ENCODE assay signal across 24 cellular contexts in the genomic region with DNA sequence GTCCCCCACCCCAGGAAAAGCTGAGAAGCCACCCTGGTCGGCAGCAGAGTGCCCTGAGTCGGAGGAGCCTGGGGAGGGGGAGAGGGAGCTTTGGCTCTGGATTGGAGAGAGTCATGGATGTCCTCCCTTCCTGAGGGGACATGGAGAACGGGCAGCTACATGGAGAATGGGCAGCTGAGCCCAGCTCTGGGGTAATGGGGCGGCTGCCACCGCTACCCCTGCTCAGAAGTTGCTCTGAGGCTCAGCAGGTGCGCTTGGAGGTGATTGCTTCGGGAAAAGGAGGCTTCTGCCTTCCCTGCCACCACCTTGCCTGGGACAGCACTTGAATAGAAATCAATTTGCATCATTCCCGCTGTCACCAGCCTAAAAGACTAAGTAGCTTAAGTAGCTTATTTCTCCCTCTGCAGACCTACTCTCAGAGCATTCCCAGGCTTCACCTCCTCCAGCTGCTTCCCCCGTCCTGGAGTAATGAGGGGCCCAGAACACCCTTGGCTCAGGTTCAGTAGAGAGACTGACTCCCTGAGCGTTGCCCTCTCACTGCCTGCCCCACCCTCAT. TPM values are rescaled to one million over a fixed set of nuclear protein-coding genes. Genes with fewer than 3 reads are reported as not detected.
A peak's percentile ranks its signal among the peaks of the same experiment; 100 is the strongest.
DNase-seq lines count a peak whose midpoint lies in the region; ATAC-seq and TF ChIP-seq lines count a peak whose summit lies in the region.
"Had no signal": no experiment of that assay in that cellular context is flagged by ENCODE, and none has a peak within 500 bp of the region (broad histone marks: within the 10 kb centered on the region; RNA-seq: fewer than 3 reads in every experiment).

No MANE protein-coding gene starts in this region.

- no peaks in the 10 kb centered on the region for H3K36me3 ChIP-seq in neuronal stem cell (replicated peaks in 1 of 2; ENCODE audit: control insufficient read depth in 2 of 2, insufficient read depth in 2 of 2, low read length in 2 of 2)
- H3K36me3 ChIP-seq in thyroid gland: no peaks in the 10 kb centered on the region

- H4K8ac ChIP-seq in neuronal stem cell (ENCODE audit: low read depth, low read length): no peak overlapping the region

- CTCF ChIA-PET in WTC11 (lab: Charles Lee): interaction anchor here (1.4 to 4.1 kb wide), 3 partner anchors 8 to 85 kb away, joined by 5 to 24 read pairs (median 17); a partner anchor contains a TSS

- peak; percentile 9 for DNase-seq in activated T-cell treated with anti-CD3 and anti-CD28 coated beads, Interleukin-2, amount 50 U/mL, for 24 hours
- no peak for DNase-seq in activated T-cell treated with anti-CD3 and anti-CD28 coated beads, Interleukin-2, amount 50 U/mL, for 48 hours
- DNase-seq in WTC11 (ENCODE audit: low spot score) (peak; percentile 15), neuronal stem cell (ENCODE audit: low spot score) (no peak), left lobe of liver (ENCODE audit: low spot score) (no peak), thyroid gland (no peak), T-helper 2 cell (no peak)
- DNase-seq: 8988T; Caco-2; CD4-positive, CD25-positive, alpha-beta regulatory T cell; GF-D8; GM23248; MV-4-11; NCI-H1417 treated with DMSO at 0.1 percent for 48 hours; NCI-H187 treated with DMSO at 0.1 percent for 48 hours; NCI-H2171 treated with DMSO at 0.1 percent for 48 hours; NCI-H446; OCI-M1; SHP77 had no signal

- H3K4me3 Mint-ChIP-seq in activated T-cell treated with anti-CD3 and anti-CD28 coated beads, Interleukin-2, amount 50 U/mL, for 24 hours: no peak overlapping the region
- H3K4me3 Mint-ChIP-seq in WTC11: no peak overlapping the region; the same call in 1 of the 2 replicates
- H3K4me3 Mint-ChIP-seq: B cell; CD4-positive, CD25-positive, alpha-beta regulatory T cell had no signal

- H3K18ac ChIP-seq in neuronal stem cell (ENCODE audit: low read length): peak overlapping the region; percentile 69

- no peaks in the 10 kb centered on the region for H3K4me1 Mint-ChIP-seq in activated T-cell treated with anti-CD3 and anti-CD28 coated beads, Interleukin-2, amount 50 U/mL, for 24 hours (ENCODE audit: low read depth)
- H3K4me1 Mint-ChIP-seq in WTC11: peaks cover 23% of the 10 kb centered on the region
- H3K4me1 Mint-ChIP-seq: B cell; CD4-positive, CD25-positive, alpha-beta regulatory T cell had no signal

- peaks cover 0 to 14% of the 10 kb centered on the region in 2 donors for H3K4me1 ChIP-seq in neuronal stem cell (ENCODE audit: control insufficient read depth in 2 of 2, insufficient read depth in 1 of 2, low read depth in 1 of 2, low read length in 2 of 2)
- H3K4me1 ChIP-seq in thyroid gland: no peaks in the 10 kb centered on the region

- peak overlapping the region; percentile 10 for H2AK5ac ChIP-seq in neuronal stem cell (ENCODE audit: low read depth, low read length)

- no peak overlapping the region for H2BK5ac ChIP-seq in neuronal stem cell (ENCODE audit: low read length)

- H3K9me3 Mint-ChIP-seq in activated T-cell treated with anti-CD3 and anti-CD28 coated beads, Interleukin-2, amount 50 U/mL, for 24 hours: no peaks in the 10 kb centered on the region
- H3K9me3 Mint-ChIP-seq in WTC11: no peaks in the 10 kb centered on the region
- H3K9me3 Mint-ChIP-seq: CD4-positive, CD25-positive, alpha-beta regulatory T cell had no signal

- H3K27ac ChIP-seq in neuronal stem cell (replicated peaks; ENCODE audit: low read length) (no peak overlapping the region), thyroid gland (no peak overlapping the region)
- H3K27ac ChIP-seq: GM23248, KMS-11, SK-N-MC had no signal

- no peak overlapping the region for H3K4ac ChIP-seq in neuronal stem cell (ENCODE audit: low read length)

- H3K27me3 Mint-ChIP-seq in activated T-cell treated with anti-CD3 and anti-CD28 coated beads, Interleukin-2, amount 50 U/mL, for 24 hours: peaks cover 42% of the 10 kb centered on the region
- no peaks in the 10 kb centered on the region for H3K27me3 Mint-ChIP-seq in WTC11 (ENCODE audit: low read depth)
- H3K27me3 Mint-ChIP-seq: CD4-positive, CD25-positive, alpha-beta regulatory T cell had no signal

- H2BK15ac ChIP-seq in neuronal stem cell (ENCODE audit: low read length): no peak overlapping the region

- no peak overlapping the region for H3K27ac Mint-ChIP-seq in activated T-cell treated with anti-CD3 and anti-CD28 coated beads, Interleukin-2, amount 50 U/mL, for 24 hours
- H3K27ac Mint-ChIP-seq in WTC11: no peak overlapping the region
- H3K27ac Mint-ChIP-seq: B cell; CD4-positive, CD25-positive, alpha-beta regulatory T cell had no signal

- TF ChIP-seq CTCF in WTC11 (IDR thresholded peaks at IDR 0.05) (no peak), thyroid gland (IDR thresholded peaks at IDR 0.05) (no peak)

- POLR2A ChIA-PET in WTC11 (lab: Charles Lee): interaction anchor here (1.1 kb wide), 1 partner anchor 12 kb away, joined by 3 read pairs; no protein-coding TSS in a partner anchor

- H2BK12ac ChIP-seq in neuronal stem cell (ENCODE audit: low read length): no peak overlapping the region

- no peak overlapping the region for H3K9ac ChIP-seq in neuronal stem cell (ENCODE audit: low read depth, low read length, poor library complexity)
- H3K9ac ChIP-seq: GM23248, KMS-11 had no signal

- H3K4me3 ChIP-seq in neuronal stem cell (ENCODE audit: low read length in 2 of 2) (no peak overlapping the region), thyroid gland (replicated peaks in 1 of 3) (no peak overlapping the region)
- H3K4me3 ChIP-seq: GM23248, SK-N-MC had no signal

- no CpG with 5 or more reads among the region's 10 CpGs for WGBS in neuronal stem cell (ENCODE audit: extremely low coverage in 2 of 2, insufficient read length in 2 of 2, insufficient replicate concordance in 1 of 2), 2 donors
- 38 to 39% methylated on average over 9 to 10 of the region's 10 CpGs for WGBS in thyroid gland, 2 donors

- H4K91ac ChIP-seq in neuronal stem cell (ENCODE audit: low read depth, low read length, poor library complexity): peak overlapping the region; percentile 23

- no peak overlapping the region for H3K23ac ChIP-seq in neuronal stem cell (ENCODE audit: low read depth, low read length, poor library complexity)

- H3K14ac ChIP-seq in neuronal stem cell (ENCODE audit: low read length): no peak overlapping the region

- H3K79me1 ChIP-seq in neuronal stem cell (ENCODE audit: low read depth, low read length): no peaks in the 10 kb centered on the region

- no peak overlapping the region for H2AFZ ChIP-seq in neuronal stem cell (ENCODE audit: low read length)
- H2AFZ ChIP-seq: GM23248 had no signal

- intact Hi-C loops in thyroid gland (cut with DNase I): no loop called here

- H3K27me3 ChIP-seq in neuronal stem cell (ENCODE audit: control insufficient read depth in 3 of 3, insufficient read depth in 3 of 3, low read depth in 1 of 3, low read length in 3 of 3) (no peaks in the 10 kb centered on the region), thyroid gland (no peaks in the 10 kb centered on the region)

- H3K4me2 ChIP-seq in neuronal stem cell (ENCODE audit: insufficient read depth, low read length, poor library complexity, severe bottlenecking): no peak overlapping the region
- H3K4me2 ChIP-seq: KMS-11 had no signal

- H3K36me3 Mint-ChIP-seq in activated T-cell treated with anti-CD3 and anti-CD28 coated beads, Interleukin-2, amount 50 U/mL, for 24 hours (ENCODE audit: low read depth): no peaks in the 10 kb centered on the region
- H3K36me3 Mint-ChIP-seq in WTC11: no peaks in the 10 kb centered on the region
- H3K36me3 Mint-ChIP-seq: CD4-positive, CD25-positive, alpha-beta regulatory T cell had no signal

- TF ChIP-seq POLR2A in thyroid gland (IDR thresholded peaks at IDR 0.05): no peak

- no peak; the same call in 1 of the 2 replicates for ATAC-seq in WTC11
- no peak for ATAC-seq in left lobe of liver
- no peak for ATAC-seq in GM19455 (IDR thresholded peaks at IDR 0.05; ENCODE audit: unreplicated experiment)

- no peak overlapping the region for H2BK120ac ChIP-seq in neuronal stem cell (ENCODE audit: low read depth, low read length)

- H3K9me3 ChIP-seq in neuronal stem cell (replicated peaks in 1 of 2; ENCODE audit: control insufficient read depth in 2 of 2, insufficient read depth in 1 of 2, low read depth in 1 of 2, low read length in 2 of 2) (no peaks in the 10 kb centered on the region), thyroid gland (no peaks in the 10 kb centered on the region)
- H3K9me3 ChIP-seq: Caco-2 had no signal

TF ChIP-seq in WTC11, 78 proteins besides CTCF, POLR2A, EP300 and RAD21 (continues in another document):
- no peak for TF ChIP-seq ZBTB21 (CRISPR knock-in tag; IDR thresholded peaks at IDR 0.05; ENCODE audit: borderline replicate concordance)
- no peak for TF ChIP-seq HMGA2 (CRISPR knock-in tag; IDR thresholded peaks at IDR 0.05)
- TF ChIP-seq, protein P1, sequence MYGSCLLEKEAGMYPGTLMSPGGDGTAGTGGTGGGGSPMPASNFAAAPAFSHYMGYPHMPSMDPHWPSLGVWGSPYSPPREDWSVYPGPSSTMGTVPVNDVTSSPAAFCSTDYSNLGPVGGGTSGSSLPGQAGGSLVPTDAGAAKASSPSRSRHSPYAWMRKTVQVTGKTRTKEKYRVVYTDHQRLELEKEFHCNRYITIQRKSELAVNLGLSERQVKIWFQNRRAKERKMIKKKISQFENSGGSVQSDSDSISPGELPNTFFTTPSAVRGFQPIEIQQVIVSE (CRISPR knock-in tag; IDR thresholded peaks at IDR 0.05; ENCODE audit: borderline replicate concordance): no peak
- no peak for TF ChIP-seq ZNF219 (CRISPR knock-in tag; IDR thresholded peaks at IDR 0.05; ENCODE audit: borderline replicate concordance)
- TF ChIP-seq, protein P2, sequence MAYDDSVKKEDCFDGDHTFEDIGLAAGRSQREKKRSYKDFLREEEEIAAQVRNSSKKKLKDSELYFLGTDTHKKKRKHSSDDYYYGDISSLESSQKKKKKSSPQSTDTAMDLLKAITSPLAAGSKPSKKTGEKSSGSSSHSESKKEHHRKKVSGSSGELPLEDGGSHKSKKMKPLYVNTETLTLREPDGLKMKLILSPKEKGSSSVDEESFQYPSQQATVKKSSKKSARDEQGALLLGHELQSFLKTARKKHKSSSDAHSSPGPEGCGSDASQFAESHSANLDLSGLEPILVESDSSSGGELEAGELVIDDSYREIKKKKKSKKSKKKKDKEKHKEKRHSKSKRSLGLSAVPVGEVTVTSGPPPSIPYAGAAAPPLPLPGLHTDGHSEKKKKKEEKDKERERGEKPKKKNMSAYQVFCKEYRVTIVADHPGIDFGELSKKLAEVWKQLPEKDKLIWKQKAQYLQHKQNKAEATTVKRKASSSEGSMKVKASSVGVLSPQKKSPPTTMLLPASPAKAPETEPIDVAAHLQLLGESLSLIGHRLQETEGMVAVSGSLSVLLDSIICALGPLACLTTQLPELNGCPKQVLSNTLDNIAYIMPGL (CRISPR knock-in tag; IDR thresholded peaks at IDR 0.05): no peak
- no peak for TF ChIP-seq NFATC4 (CRISPR knock-in tag; IDR thresholded peaks at IDR 0.05)

RNA-seq across cellular contexts. Expression of a gene that starts 8.3 kb away (rescaled TPM):
- total RNA-seq in WTC11 (2021) (5.9 to 6.1 TPM (median 6.0 TPM) in 3 replicates), left lobe of liver (not detected), thyroid gland (not detected)
- 1.1 TPM for polyA plus RNA-seq in neuronal stem cell (2013, experiment 1 of 2)
- 1.3 TPM for polyA plus RNA-seq in neuronal stem cell (2013, experiment 2 of 2)
- total RNA-seq: GM23248, RPMI7951 had no signal
- polyA plus RNA-seq: GM23248 had no signal

Comparison
In these comparisons a context has a peak if more than half of its experiments do, and no peak if none do; other contexts are left out.
1. DNase-seq: peak in activated T-cell treated with anti-CD3 and anti-CD28 coated beads, Interleukin-2, amount 50 U/mL, for 24 hours (single experiment) and WTC11 (single experiment); none in activated T-cell treated with anti-CD3 and anti-CD28 coated beads, Interleukin-2, amount 50 U/mL, for 48 hours (0 of 2), neuronal stem cell (single experiment), left lobe of liver (single experiment), thyroid gland (0 of 2) and T-helper 2 cell (0 of 5).